ENCODE assay signal across 17 cellular contexts in genomic region chr1:98732985-98733781, GRCh38.
DNase-seq lines count a peak whose midpoint lies in the region; ATAC-seq and TF ChIP-seq lines count a peak whose summit lies in the region.
"Had no signal": no experiment of that assay in that cellular context is flagged by ENCODE, and none has a peak within 500 bp of the region (broad histone marks: within the 10 kb centered on the region; RNA-seq: fewer than 3 reads in every experiment).

No MANE protein-coding gene starts in this region.

- TF ChIP-seq CTCF in VCaP (conservative IDR thresholded peaks at IDR 0.05) (no peak), mesothelial cell of epicardium (IDR thresholded peaks at IDR 0.05; ENCODE audit: unreplicated experiment) (no peak), testis (IDR thresholded peaks at IDR 0.05) (no peak)

- H3K79me1 ChIP-seq in mesenchymal stem cell (replicated peaks; ENCODE audit: low read length, poor library complexity, severe bottlenecking): peaks cover 8% of the 10 kb centered on the region

- peak overlapping the region; percentile 40 for H3K27ac ChIP-seq in VCaP
- H3K27ac ChIP-seq in mesenchymal stem cell (ENCODE audit: low read length, poor library complexity, severe bottlenecking): peak overlapping the region; percentile 89
- H3K27ac ChIP-seq in testis: no peak overlapping the region
- H3K27ac ChIP-seq: ovary, tibial nerve had no signal

- H3K27me3 ChIP-seq in mesenchymal stem cell (ENCODE audit: control insufficient read depth in 1 of 2, insufficient read depth in 1 of 2, low read length in 2 of 2) (no peaks in the 10 kb centered on the region), testis (no peaks in the 10 kb centered on the region)
- H3K27me3 ChIP-seq: ovary, tibial nerve had no signal

- peaks cover 12% of the 10 kb centered on the region for H3K9me3 Mint-ChIP-seq in mesothelial cell of epicardium
- H3K9me3 Mint-ChIP-seq in stimulated activated naive B cell treated with anti-CD40 and anti-IgM and Interleukin-4, amounts not matched to agents 10 μg/mL and 1 μg/mL and 100 μg/mL, for 72 hours: peaks cover 0 to 3% of the 10 kb centered on the region in 2 donors
- H3K9me3 Mint-ChIP-seq: activated T-helper 1 cell treated with anti-CD3 and anti-CD28 coated beads, Interleukin-12 subunit alpha, Interleukin-12 subunit beta, Interleukin-2, Interleukin-4 antibody, amounts not matched to agents 30 ng/mL and 10 ng/mL and 1 ng/mL, durations not matched to agents 14 hours and 24 hours and 36 hours had no signal

- no peak overlapping the region for H2BK15ac ChIP-seq in mesenchymal stem cell (ENCODE audit: low read depth, poor library complexity, severe bottlenecking)

- H3K4me1 ChIP-seq in mesenchymal stem cell (ENCODE audit: control insufficient read depth, insufficient read depth, low read depth, low read length) (no peaks in the 10 kb centered on the region), testis (no peaks in the 10 kb centered on the region)
- H3K4me1 ChIP-seq: tibial nerve had no signal

- ATAC-seq in GM19438 (IDR thresholded peaks at IDR 0.05; ENCODE audit: low read depth, unreplicated experiment): peak; percentile 54
- no peak for ATAC-seq in stimulated activated naive B cell treated with anti-CD40 and anti-IgM and Interleukin-4, amounts not matched to agents 10 μg/mL and 1 μg/mL and 100 μg/mL, for 72 hours (replicated peaks)

- H2BK12ac ChIP-seq in mesenchymal stem cell (ENCODE audit: low read length in 2 of 2): no peak overlapping the region

- no peak overlapping the region for H2AK5ac ChIP-seq in mesenchymal stem cell (ENCODE audit: low read length, severe bottlenecking)

- H2BK5ac ChIP-seq in mesenchymal stem cell (ENCODE audit: low read depth, low read length, poor library complexity, severe bottlenecking): peak overlapping the region; percentile 36

- H3K36me3 Mint-ChIP-seq in mesothelial cell of epicardium: peaks cover 3% of the 10 kb centered on the region
- H3K36me3 Mint-ChIP-seq in stimulated activated naive B cell treated with anti-CD40 and anti-IgM and Interleukin-4, amounts not matched to agents 10 μg/mL and 1 μg/mL and 100 μg/mL, for 72 hours: no peaks in the 10 kb centered on the region

- H3K14ac ChIP-seq in mesenchymal stem cell (ENCODE audit: low read length in 2 of 2): no peak overlapping the region

- 93% methylated on average over 8 of the region's 9 CpGs for WGBS in mesenchymal stem cell
- 64 to 71% methylated on average over 9 of the region's 9 CpGs for WGBS in testis, 2 donors

- no peak overlapping the region for H2BK120ac ChIP-seq in mesenchymal stem cell (ENCODE audit: low read depth, low read length)

- H3K18ac ChIP-seq in mesenchymal stem cell (ENCODE audit: low read depth in 1 of 2, low read length in 2 of 2): no peak overlapping the region

- H3K9me3 ChIP-seq in mesenchymal stem cell (ENCODE audit: control insufficient read depth, low read length) (no peaks in the 10 kb centered on the region), testis (no peaks in the 10 kb centered on the region)
- H3K9me3 ChIP-seq: ovary, tibial nerve had no signal

- no peak overlapping the region for H3K4ac ChIP-seq in mesenchymal stem cell (ENCODE audit: low read depth in 1 of 2, low read length in 2 of 2)

- no peak overlapping the region for H3K9ac ChIP-seq in mesenchymal stem cell (ENCODE audit: low read length)

- no peak overlapping the region for H3K23ac ChIP-seq in mesenchymal stem cell (ENCODE audit: low read length in 2 of 2)

- H3K36me3 ChIP-seq in mesenchymal stem cell (ENCODE audit: control insufficient read depth in 1 of 2, insufficient read depth in 2 of 2, low read depth in 1 of 2, low read length in 2 of 2) (peaks cover 0 to 9% of the 10 kb centered on the region in 2 experiments), testis (ENCODE audit: low read depth, missing control alignments) (no peaks in the 10 kb centered on the region)
- H3K36me3 ChIP-seq: ovary, tibial nerve had no signal

- DNase-seq in Caki2 (ENCODE audit: low read depth): peak; percentile 73
- no peak for DNase-seq in mesenchymal stem cell
- DNase-seq in mesothelial cell of epicardium (ENCODE audit: low spot score in 2 of 2, unreplicated experiment in 2 of 2): no peak
- DNase-seq in stimulated activated naive B cell treated with anti-CD40 and anti-IgM and Interleukin-4, amounts not matched to agents 10 μg/mL and 1 μg/mL and 100 μg/mL, for 72 hours: no peak
- DNase-seq in testis: no peak
- no peak for DNase-seq in Kasumi-1 (lab: John Stamatoyannopoulos, UW)
- DNase-seq: amniotic stem cell; dermis blood vessel endothelial cell; midbrain; NCI-H146; NCI-H748 treated with DMSO at 0.1 percent for 48 hours; ovary; stimulated activated CD4-positive, alpha-beta T cell treated with anti-CD3 and anti-CD28 coated beads, Interleukin-15, amount 100 ng/mL, for 24 hours had no signal

- H3K4me1 Mint-ChIP-seq in mesothelial cell of epicardium: peaks cover 4% of the 10 kb centered on the region
- no peaks in the 10 kb centered on the region for H3K4me1 Mint-ChIP-seq in stimulated activated naive B cell treated with anti-CD40 and anti-IgM and Interleukin-4, amounts not matched to agents 10 μg/mL and 1 μg/mL and 100 μg/mL, for 72 hours

- peak overlapping the region; percentile 24 for H3K4me2 ChIP-seq in mesenchymal stem cell (ENCODE audit: low read length, poor library complexity, severe bottlenecking)

- no peak overlapping the region for H3K27ac Mint-ChIP-seq in mesothelial cell of epicardium
- H3K27ac Mint-ChIP-seq in stimulated activated naive B cell treated with anti-CD40 and anti-IgM and Interleukin-4, amounts not matched to agents 10 μg/mL and 1 μg/mL and 100 μg/mL, for 72 hours: no peak overlapping the region
- H3K27ac Mint-ChIP-seq: activated T-helper 1 cell treated with anti-CD3 and anti-CD28 coated beads, Interleukin-12 subunit alpha, Interleukin-12 subunit beta, Interleukin-2, Interleukin-4 antibody, amounts not matched to agents 30 ng/mL and 10 ng/mL and 1 ng/mL, durations not matched to agents 14 hours and 24 hours and 36 hours had no signal

- no peak overlapping the region for H4K8ac ChIP-seq in mesenchymal stem cell (ENCODE audit: low read length)

- H3K4me3 ChIP-seq in mesenchymal stem cell (ENCODE audit: insufficient read depth in 1 of 2, low read depth in 1 of 2, low read length in 2 of 2) (no peak overlapping the region), testis (no peak overlapping the region)
- H3K4me3 ChIP-seq: ovary, tibial nerve had no signal

- H4K91ac ChIP-seq in mesenchymal stem cell (ENCODE audit: low read length): no peak overlapping the region

- in situ Hi-C loops in Caki2 (cut with HindIII; ENCODE audit: low pct_unique_long_range_greater_than_20kb, low sequenced_read_pairs): no loop called here

- TF ChIP-seq POLR2A in testis (IDR thresholded peaks at IDR 0.05): no peak

- no peak overlapping the region for H3K4me3 Mint-ChIP-seq in mesothelial cell of epicardium
- H3K4me3 Mint-ChIP-seq in stimulated activated naive B cell treated with anti-CD40 and anti-IgM and Interleukin-4, amounts not matched to agents 10 μg/mL and 1 μg/mL and 100 μg/mL, for 72 hours: no peak overlapping the region
- H3K4me3 Mint-ChIP-seq: activated T-helper 1 cell treated with anti-CD3 and anti-CD28 coated beads, Interleukin-12 subunit alpha, Interleukin-12 subunit beta, Interleukin-2, Interleukin-4 antibody, amounts not matched to agents 30 ng/mL and 10 ng/mL and 1 ng/mL, durations not matched to agents 14 hours and 24 hours and 36 hours had no signal

- no peak overlapping the region for H2AFZ ChIP-seq in mesenchymal stem cell (ENCODE audit: low read depth, low read length)

- H3K27me3 Mint-ChIP-seq in mesothelial cell of epicardium (ENCODE audit: low read depth): no peaks in the 10 kb centered on the region
- no peaks in the 10 kb centered on the region for H3K27me3 Mint-ChIP-seq in stimulated activated naive B cell treated with anti-CD40 and anti-IgM and Interleukin-4, amounts not matched to agents 10 μg/mL and 1 μg/mL and 100 μg/mL, for 72 hours

- intact Hi-C loops in testis (cut with DNase I; ENCODE audit: low total_unique reads): no loop called here

Comparison
In these comparisons a context has a peak if more than half of its experiments do, and no peak if none do; other contexts are left out.
1. H3K27ac ChIP-seq: peak in VCaP (single experiment) and mesenchymal stem cell (single experiment); none in testis (0 of 2).